Comparison of ENCODE assay signal across 1 cellular context in the genomic region with DNA sequence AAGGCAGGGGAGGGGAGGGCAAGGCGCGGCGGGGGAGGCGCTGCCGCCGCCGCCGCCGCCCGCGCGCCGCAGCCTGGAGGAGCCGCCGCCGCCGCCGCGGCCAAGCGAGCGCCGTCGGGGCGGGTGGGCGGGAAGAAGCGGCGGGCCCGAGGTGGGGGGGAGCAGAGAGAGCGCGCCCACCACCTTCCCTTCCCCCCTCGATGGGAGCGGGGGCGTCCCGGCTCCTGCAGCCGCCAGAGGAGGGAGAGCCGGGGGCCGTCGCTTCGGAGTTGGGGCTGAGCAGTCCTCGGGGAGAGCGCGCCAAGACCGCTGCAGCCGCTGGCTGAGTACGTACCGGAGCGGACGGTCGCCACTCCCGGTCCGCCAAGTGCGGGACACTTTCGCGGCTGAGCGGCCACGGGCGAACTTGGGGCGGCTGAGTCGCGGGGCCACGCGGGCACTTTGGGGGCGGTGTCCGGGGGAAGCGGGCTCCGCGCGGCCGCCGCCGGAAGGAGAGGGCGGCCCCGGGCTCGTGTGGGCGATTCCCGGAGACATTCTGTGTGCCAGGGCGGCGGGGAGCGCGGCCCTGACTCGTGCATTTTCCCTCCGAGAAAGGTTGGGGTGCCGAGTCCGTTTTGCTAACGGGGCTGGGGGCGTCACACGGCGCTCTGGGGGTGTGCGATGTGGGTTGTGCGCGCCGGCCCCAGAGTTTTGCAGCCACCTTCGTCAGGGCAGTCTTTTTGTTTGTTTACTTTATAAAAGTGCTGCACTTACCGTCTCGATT.
TF ChIP-seq lines count a peak whose summit lies in the region.

A gene with protein sequence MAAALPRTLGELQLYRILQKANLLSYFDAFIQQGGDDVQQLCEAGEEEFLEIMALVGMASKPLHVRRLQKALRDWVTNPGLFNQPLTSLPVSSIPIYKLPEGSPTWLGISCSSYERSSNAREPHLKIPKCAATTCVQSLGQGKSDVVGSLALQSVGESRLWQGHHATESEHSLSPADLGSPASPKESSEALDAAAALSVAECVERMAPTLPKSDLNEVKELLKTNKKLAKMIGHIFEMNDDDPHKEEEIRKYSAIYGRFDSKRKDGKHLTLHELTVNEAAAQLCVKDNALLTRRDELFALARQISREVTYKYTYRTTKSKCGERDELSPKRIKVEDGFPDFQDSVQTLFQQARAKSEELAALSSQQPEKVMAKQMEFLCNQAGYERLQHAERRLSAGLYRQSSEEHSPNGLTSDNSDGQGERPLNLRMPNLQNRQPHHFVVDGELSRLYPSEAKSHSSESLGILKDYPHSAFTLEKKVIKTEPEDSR (plus strand): TSS at position 49 of the 763 bp plus-strand sequence. CDS start 10,094 bp downstream, outside the sequence.

TF ChIP-seq in HepG2, 621 proteins besides CTCF, POLR2A, EP300 and RAD21 (continued from another document and continues in another):
- TF ChIP-seq, protein P1, sequence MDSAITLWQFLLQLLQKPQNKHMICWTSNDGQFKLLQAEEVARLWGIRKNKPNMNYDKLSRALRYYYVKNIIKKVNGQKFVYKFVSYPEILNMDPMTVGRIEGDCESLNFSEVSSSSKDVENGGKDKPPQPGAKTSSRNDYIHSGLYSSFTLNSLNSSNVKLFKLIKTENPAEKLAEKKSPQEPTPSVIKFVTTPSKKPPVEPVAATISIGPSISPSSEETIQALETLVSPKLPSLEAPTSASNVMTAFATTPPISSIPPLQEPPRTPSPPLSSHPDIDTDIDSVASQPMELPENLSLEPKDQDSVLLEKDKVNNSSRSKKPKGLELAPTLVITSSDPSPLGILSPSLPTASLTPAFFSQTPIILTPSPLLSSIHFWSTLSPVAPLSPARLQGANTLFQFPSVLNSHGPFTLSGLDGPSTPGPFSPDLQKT (CRISPR knock-in tag; IDR thresholded peaks at IDR 0.05; ENCODE audit: borderline replicate concordance) = no peak
- no peak for TF ChIP-seq HHEX (CRISPR knock-in tag; IDR thresholded peaks at IDR 0.05)
- TF ChIP-seq, protein P2, sequence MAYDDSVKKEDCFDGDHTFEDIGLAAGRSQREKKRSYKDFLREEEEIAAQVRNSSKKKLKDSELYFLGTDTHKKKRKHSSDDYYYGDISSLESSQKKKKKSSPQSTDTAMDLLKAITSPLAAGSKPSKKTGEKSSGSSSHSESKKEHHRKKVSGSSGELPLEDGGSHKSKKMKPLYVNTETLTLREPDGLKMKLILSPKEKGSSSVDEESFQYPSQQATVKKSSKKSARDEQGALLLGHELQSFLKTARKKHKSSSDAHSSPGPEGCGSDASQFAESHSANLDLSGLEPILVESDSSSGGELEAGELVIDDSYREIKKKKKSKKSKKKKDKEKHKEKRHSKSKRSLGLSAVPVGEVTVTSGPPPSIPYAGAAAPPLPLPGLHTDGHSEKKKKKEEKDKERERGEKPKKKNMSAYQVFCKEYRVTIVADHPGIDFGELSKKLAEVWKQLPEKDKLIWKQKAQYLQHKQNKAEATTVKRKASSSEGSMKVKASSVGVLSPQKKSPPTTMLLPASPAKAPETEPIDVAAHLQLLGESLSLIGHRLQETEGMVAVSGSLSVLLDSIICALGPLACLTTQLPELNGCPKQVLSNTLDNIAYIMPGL (CRISPR knock-in tag; IDR thresholded peaks at IDR 0.05; ENCODE audit: borderline replicate concordance in 1 of 2, low read depth in 1 of 2) = peak in 1 of 2 experiments; percentile 74; a peak in 2 of 4 replicates
- TF ChIP-seq JUN (CRISPR knock-in tag; IDR thresholded peaks at IDR 0.05) = no peak
- TF ChIP-seq, protein P3, sequence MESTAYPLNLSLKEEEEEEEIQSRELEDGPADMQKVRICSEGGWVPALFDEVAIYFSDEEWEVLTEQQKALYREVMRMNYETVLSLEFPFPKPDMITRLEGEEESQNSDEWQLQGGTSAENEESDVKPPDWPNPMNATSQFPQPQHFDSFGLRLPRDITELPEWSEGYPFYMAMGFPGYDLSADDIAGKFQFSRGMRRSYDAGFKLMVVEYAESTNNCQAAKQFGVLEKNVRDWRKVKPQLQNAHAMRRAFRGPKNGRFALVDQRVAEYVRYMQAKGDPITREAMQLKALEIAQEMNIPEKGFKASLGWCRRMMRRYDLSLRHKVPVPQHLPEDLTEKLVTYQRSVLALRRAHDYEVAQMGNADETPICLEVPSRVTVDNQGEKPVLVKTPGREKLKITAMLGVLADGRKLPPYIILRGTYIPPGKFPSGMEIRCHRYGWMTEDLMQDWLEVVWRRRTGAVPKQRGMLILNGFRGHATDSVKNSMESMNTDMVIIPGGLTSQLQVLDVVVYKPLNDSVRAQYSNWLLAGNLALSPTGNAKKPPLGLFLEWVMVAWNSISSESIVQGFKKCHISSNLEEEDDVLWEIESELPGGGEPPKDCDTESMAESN (CRISPR knock-in tag; conservative IDR thresholded peaks at IDR 0.05) = peak; percentile 87
- TF ChIP-seq, protein P4, sequence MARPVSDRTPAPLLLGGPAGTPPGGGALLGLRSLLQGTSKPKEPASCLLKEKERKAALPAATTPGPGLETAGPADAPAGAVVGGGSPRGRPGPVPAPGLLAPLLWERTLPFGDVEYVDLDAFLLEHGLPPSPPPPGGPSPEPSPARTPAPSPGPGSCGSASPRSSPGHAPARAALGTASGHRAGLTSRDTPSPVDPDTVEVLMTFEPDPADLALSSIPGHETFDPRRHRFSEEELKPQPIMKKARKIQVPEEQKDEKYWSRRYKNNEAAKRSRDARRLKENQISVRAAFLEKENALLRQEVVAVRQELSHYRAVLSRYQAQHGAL (CRISPR knock-in tag; IDR thresholded peaks at IDR 0.05; ENCODE audit: not compliant biosample characterization) = no peak
- TF ChIP-seq ZNF766 (CRISPR knock-in tag; IDR thresholded peaks at IDR 0.05; ENCODE audit: borderline replicate concordance) = no peak
- no peak for TF ChIP-seq ZNF614 (CRISPR knock-in tag; IDR thresholded peaks at IDR 0.05; ENCODE audit: borderline replicate concordance)
- TF ChIP-seq CHCHD3 (CRISPR knock-in tag; IDR thresholded peaks at IDR 0.05) = peak; percentile 62; the same call in 1 of the 2 replicates
- TF ChIP-seq, protein P5, sequence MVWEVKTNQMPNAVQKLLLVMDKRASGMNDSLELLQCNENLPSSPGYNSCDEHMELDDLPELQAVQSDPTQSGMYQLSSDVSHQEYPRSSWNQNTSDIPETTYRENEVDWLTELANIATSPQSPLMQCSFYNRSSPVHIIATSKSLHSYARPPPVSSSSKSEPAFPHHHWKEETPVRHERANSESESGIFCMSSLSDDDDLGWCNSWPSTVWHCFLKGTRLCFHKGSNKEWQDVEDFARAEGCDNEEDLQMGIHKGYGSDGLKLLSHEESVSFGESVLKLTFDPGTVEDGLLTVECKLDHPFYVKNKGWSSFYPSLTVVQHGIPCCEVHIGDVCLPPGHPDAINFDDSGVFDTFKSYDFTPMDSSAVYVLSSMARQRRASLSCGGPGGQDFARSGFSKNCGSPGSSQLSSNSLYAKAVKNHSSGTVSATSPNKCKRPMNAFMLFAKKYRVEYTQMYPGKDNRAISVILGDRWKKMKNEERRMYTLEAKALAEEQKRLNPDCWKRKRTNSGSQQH (CRISPR knock-in tag; IDR thresholded peaks at IDR 0.05; ENCODE audit: low read depth) = no peak
- no peak for TF ChIP-seq ELF4 (CRISPR knock-in tag; IDR thresholded peaks at IDR 0.05; ENCODE audit: borderline replicate concordance)
- no peak for TF ChIP-seq ZFP36L1 (CRISPR knock-in tag; IDR thresholded peaks at IDR 0.05)
- TF ChIP-seq, protein P6, sequence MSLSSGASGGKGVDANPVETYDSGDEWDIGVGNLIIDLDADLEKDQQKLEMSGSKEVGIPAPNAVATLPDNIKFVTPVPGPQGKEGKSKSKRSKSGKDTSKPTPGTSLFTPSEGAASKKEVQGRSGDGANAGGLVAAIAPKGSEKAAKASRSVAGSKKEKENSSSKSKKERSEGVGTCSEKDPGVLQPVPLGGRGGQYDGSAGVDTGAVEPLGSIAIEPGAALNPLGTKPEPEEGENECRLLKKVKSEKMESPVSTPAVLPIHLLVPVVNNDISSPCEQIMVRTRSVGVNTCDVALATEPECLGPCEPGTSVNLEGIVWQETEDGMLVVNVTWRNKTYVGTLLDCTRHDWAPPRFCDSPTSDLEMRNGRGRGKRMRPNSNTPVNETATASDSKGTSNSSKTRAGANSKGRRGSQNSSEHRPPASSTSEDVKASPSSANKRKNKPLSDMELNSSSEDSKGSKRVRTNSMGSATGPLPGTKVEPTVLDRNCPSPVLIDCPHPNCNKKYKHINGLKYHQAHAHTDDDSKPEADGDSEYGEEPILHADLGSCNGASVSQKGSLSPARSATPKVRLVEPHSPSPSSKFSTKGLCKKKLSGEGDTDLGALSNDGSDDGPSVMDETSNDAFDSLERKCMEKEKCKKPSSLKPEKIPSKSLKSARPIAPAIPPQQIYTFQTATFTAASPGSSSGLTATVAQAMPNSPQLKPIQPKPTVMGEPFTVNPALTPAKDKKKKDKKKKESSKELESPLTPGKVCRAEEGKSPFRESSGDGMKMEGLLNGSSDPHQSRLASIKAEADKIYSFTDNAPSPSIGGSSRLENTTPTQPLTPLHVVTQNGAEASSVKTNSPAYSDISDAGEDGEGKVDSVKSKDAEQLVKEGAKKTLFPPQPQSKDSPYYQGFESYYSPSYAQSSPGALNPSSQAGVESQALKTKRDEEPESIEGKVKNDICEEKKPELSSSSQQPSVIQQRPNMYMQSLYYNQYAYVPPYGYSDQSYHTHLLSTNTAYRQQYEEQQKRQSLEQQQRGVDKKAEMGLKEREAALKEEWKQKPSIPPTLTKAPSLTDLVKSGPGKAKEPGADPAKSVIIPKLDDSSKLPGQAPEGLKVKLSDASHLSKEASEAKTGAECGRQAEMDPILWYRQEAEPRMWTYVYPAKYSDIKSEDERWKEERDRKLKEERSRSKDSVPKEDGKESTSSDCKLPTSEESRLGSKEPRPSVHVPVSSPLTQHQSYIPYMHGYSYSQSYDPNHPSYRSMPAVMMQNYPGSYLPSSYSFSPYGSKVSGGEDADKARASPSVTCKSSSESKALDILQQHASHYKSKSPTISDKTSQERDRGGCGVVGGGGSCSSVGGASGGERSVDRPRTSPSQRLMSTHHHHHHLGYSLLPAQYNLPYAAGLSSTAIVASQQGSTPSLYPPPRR (CRISPR knock-in tag; IDR thresholded peaks at IDR 0.05; ENCODE audit: borderline replicate concordance) = peak; percentile 68
- no peak for TF ChIP-seq ZNF558 (CRISPR knock-in tag; IDR thresholded peaks at IDR 0.05; ENCODE audit: borderline replicate concordance)
- 0 out of 2 replicates have a peak, but pooled peaks have one; percentile 61 for TF ChIP-seq ZNF619 (CRISPR knock-in tag; IDR thresholded peaks at IDR 0.05)
- TF ChIP-seq, protein P7, sequence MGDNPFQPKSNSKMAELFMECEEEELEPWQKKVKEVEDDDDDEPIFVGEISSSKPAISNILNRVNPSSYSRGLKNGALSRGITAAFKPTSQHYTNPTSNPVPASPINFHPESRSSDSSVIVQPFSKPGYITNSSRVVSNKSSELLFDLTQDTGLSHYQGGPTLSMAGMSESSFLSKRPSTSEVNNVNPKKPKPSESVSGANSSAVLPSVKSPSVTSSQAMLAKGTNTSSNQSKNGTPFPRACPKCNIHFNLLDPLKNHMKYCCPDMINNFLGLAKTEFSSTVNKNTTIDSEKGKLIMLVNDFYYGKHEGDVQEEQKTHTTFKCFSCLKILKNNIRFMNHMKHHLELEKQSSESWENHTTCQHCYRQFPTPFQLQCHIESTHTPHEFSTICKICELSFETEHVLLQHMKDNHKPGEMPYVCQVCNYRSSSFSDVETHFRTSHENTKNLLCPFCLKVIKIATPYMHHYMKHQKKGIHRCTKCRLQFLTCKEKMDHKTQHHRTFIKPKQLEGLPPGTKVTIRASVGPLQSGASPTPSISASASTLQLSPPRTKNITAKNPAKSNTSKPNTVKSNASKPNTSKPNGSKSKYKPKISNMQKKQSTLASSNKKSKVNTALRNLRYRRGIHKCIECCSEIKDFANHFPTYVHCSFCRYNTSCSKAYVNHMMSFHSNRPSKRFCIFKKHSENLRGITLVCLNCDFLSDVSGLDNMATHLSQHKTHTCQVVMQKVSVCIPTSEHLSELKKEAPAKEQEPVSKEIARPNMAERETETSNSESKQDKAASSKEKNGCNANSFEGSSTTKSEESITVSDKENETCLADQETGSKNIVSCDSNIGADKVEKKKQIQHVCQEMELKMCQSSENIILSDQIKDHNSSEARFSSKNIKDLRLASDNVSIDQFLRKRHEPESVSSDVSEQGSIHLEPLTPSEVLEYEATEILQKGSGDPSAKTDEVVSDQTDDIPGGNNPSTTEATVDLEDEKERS (CRISPR knock-in tag; IDR thresholded peaks at IDR 0.05) = no peak
- no peak for TF ChIP-seq IRX3 (CRISPR knock-in tag; IDR thresholded peaks at IDR 0.05; ENCODE audit: borderline replicate concordance, low read depth)
- TF ChIP-seq SRY (CRISPR knock-in tag; IDR thresholded peaks at IDR 0.05) = peak; percentile 60
- TF ChIP-seq ZMAT3 (CRISPR knock-in tag; conservative IDR thresholded peaks at IDR 0.05) = peak; percentile 85
- 0 out of 2 replicates have a peak, but pooled peaks have one; percentile 30 for TF ChIP-seq ZFP41 (CRISPR knock-in tag; IDR thresholded peaks at IDR 0.05; ENCODE audit: borderline replicate concordance)
- TF ChIP-seq PHF8 (CRISPR knock-in tag; IDR thresholded peaks at IDR 0.05) = peak; percentile 68
- TF ChIP-seq ZNF484 (CRISPR knock-in tag; IDR thresholded peaks at IDR 0.05; ENCODE audit: borderline replicate concordance, low read depth) = no peak
- no peak for TF ChIP-seq ATF1 (CRISPR knock-in tag; IDR thresholded peaks at IDR 0.05)
- TF ChIP-seq, protein P8, sequence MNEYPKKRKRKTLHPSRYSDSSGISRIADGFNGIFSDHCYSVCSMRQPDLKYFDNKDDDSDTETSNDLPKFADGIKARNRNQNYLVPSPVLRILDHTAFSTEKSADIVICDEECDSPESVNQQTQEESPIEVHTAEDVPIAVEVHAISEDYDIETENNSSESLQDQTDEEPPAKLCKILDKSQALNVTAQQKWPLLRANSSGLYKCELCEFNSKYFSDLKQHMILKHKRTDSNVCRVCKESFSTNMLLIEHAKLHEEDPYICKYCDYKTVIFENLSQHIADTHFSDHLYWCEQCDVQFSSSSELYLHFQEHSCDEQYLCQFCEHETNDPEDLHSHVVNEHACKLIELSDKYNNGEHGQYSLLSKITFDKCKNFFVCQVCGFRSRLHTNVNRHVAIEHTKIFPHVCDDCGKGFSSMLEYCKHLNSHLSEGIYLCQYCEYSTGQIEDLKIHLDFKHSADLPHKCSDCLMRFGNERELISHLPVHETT (CRISPR knock-in tag; conservative IDR thresholded peaks at IDR 0.05) = peak; percentile 40; the same call in 1 of the 2 replicates
- TF ChIP-seq ZNF496 (CRISPR knock-in tag; IDR thresholded peaks at IDR 0.05; ENCODE audit: insufficient replicate concordance) = no peak
- TF ChIP-seq, protein P9, sequence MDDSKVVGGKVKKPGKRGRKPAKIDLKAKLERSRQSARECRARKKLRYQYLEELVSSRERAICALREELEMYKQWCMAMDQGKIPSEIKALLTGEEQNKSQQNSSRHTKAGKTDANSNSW (CRISPR knock-in tag; IDR thresholded peaks at IDR 0.05; ENCODE audit: borderline replicate concordance) = no peak
- no peak for TF ChIP-seq TP53 (CRISPR knock-in tag; conservative IDR thresholded peaks at IDR 0.05)
- TF ChIP-seq AGO1 (IDR thresholded peaks at IDR 0.05; ENCODE audit: low read depth, low read length, poor library complexity, severe bottlenecking) = peak; percentile 51
- TF ChIP-seq NAIF1 (CRISPR knock-in tag; IDR thresholded peaks at IDR 0.05; ENCODE audit: borderline replicate concordance) = 0 out of 2 replicates have a peak, but pooled peaks have one; percentile 17
- TF ChIP-seq ZNF644 (CRISPR knock-in tag; IDR thresholded peaks at IDR 0.05; ENCODE audit: low read depth) = no peak
- TF ChIP-seq, protein P10, sequence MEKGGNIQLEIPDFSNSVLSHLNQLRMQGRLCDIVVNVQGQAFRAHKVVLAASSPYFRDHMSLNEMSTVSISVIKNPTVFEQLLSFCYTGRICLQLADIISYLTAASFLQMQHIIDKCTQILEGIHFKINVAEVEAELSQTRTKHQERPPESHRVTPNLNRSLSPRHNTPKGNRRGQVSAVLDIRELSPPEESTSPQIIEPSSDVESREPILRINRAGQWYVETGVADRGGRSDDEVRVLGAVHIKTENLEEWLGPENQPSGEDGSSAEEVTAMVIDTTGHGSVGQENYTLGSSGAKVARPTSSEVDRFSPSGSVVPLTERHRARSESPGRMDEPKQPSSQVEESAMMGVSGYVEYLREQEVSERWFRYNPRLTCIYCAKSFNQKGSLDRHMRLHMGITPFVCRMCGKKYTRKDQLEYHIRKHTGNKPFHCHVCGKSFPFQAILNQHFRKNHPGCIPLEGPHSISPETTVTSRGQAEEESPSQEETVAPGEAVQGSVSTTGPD (CRISPR knock-in tag; IDR thresholded peaks at IDR 0.05) = no peak
